Comparison of ENCODE assay signal across 15 cellular contexts in the genomic region with DNA sequence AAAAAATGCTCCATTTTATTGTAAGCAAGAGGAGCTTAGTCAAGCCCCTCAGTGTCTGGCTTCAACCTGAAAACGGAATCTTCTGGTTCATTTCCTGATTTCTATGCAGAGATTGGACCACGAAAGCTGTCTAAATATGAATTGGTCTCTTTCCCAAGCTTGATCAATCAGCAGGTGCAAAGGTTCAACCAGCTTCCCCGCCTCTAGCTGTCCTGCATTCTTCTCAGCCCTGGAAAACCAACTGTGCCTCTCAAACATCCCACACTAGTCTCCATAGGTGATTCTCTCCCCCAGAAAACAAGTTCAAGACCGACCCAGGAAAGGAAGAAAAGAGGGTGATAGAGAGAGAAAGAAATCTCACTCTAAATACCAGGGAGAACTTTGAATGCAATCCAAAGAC. TPM values are rescaled to one million over a fixed set of nuclear protein-coding genes. Genes with fewer than 3 reads are reported as not detected.
DNase-seq lines count a peak whose midpoint lies in the region; ATAC-seq and TF ChIP-seq lines count a peak whose summit lies in the region.
"Had no signal": no experiment of that assay in that cellular context is flagged by ENCODE, and none has a peak within 500 bp of the region (broad histone marks: within the 10 kb centered on the region; RNA-seq: fewer than 3 reads in every experiment).

No MANE protein-coding gene starts in this region.

- peak overlapping the region; percentile 68 for H3K27ac ChIP-seq in CD4-positive, alpha-beta T cell (ENCODE audit: low read depth, low read length)
- H3K27ac ChIP-seq: brain microvascular endothelial cell, psoas muscle had no signal

- peaks cover 4% of the 10 kb centered on the region for H3K9me3 Mint-ChIP-seq in CD4-positive, alpha-beta T cell
- peaks cover 8% of the 10 kb centered on the region for H3K9me3 Mint-ChIP-seq in activated T-helper 2 cell treated with anti-CD3 and anti-CD28 coated beads, Interferon-gamma antibody, Interleukin-2, Interleukin-4, amounts not matched to agents 10 μg/mL and 5 μg/mL and 100 μg/mL, durations not matched to agents 14 hours and 24 hours and 36 hours
- no peaks in the 10 kb centered on the region for H3K9me3 Mint-ChIP-seq in natural killer cell

- no peaks in the 10 kb centered on the region for H3K9me3 ChIP-seq in CD4-positive, alpha-beta T cell (ENCODE audit: control insufficient read depth, low read length)
- H3K9me3 ChIP-seq: psoas muscle had no signal

- POLR2A ChIA-PET in CD4-positive, alpha-beta T cell (lab: Charles Lee) = interaction anchor here (0.7 to 3.3 kb wide), 11 partner anchors 10 to 64 kb away, joined by 3 to 12 read pairs (median 4); a partner anchor contains a TSS

- no peak for DNase-seq in CD4-positive, alpha-beta T cell
- peak; percentile 25 for DNase-seq in HuH-7 (ENCODE audit: low spot score)
- no peak for DNase-seq in activated T-helper 2 cell treated with anti-CD3 and anti-CD28 coated beads, Interferon-gamma antibody, Interleukin-2, Interleukin-4, amounts not matched to agents 10 μg/mL and 5 μg/mL and 100 μg/mL, durations not matched to agents 14 hours and 24 hours and 36 hours (ENCODE audit: low spot score)
- DNase-seq in natural killer cell = no peak
- DNase-seq in NCI-H1694 treated with DMSO at 0.1 percent for 48 hours (lab: John Stamatoyannopoulos, UW) = no peak
- no peak for DNase-seq in amygdala (lab: John Stamatoyannopoulos, UW)
- DNase-seq in NCI-H2196 treated with DMSO at 0.1 percent for 48 hours (lab: John Stamatoyannopoulos, UW; ENCODE audit: unreplicated experiment) = no peak
- DNase-seq: brain microvascular endothelial cell, Kasumi-1, kidney, NCI-H524 treated with DMSO at 0.1 percent for 48 hours, psoas muscle, RPMI8226 had no signal

- intact Hi-C loops in CD4-positive, alpha-beta T cell (cut with DNase I, micrococcal nuclease) = loop anchor here in 1 of 2 experiments (2.0 kb wide), 1 partner anchor 46 kb away; no protein-coding TSS in a partner anchor
- intact Hi-C loops in activated T-helper 2 cell treated with anti-CD3 and anti-CD28 coated beads, Interferon-gamma antibody, Interleukin-2, Interleukin-4, amounts not matched to agents 10 μg/mL and 5 μg/mL and 100 μg/mL, durations not matched to agents 14 hours and 24 hours and 36 hours (cut with micrococcal nuclease) = loop anchor here (1.0 kb wide), 1 partner anchor 8 kb away; no protein-coding TSS in a partner anchor
- intact Hi-C loops in natural killer cell (cut with micrococcal nuclease) = no loop called here

- ATAC-seq in CD4-positive, alpha-beta T cell (ENCODE audit: poor library complexity) = no peak
- ATAC-seq in natural killer cell = no peak
- no peak for ATAC-seq in GM18868 (IDR thresholded peaks at IDR 0.05; ENCODE audit: unreplicated experiment)
- ATAC-seq: HCT116, psoas muscle had no signal

- peaks cover 76% of the 10 kb centered on the region for H3K4me1 Mint-ChIP-seq in CD4-positive, alpha-beta T cell (ENCODE audit: low read depth)
- peaks cover 55% of the 10 kb centered on the region for H3K4me1 Mint-ChIP-seq in activated T-helper 2 cell treated with anti-CD3 and anti-CD28 coated beads, Interferon-gamma antibody, Interleukin-2, Interleukin-4, amounts not matched to agents 10 μg/mL and 5 μg/mL and 100 μg/mL, durations not matched to agents 14 hours and 24 hours and 36 hours (ENCODE audit: low read depth)
- H3K4me1 Mint-ChIP-seq in natural killer cell = peaks cover 63 to 71% of the 10 kb centered on the region in 2 donors

- no peaks in the 10 kb centered on the region for H3K27me3 ChIP-seq in CD4-positive, alpha-beta T cell (ENCODE audit: control insufficient read depth, insufficient read depth, low read length)
- H3K27me3 ChIP-seq: brain microvascular endothelial cell had no signal

- no peaks in the 10 kb centered on the region for H3K27me3 Mint-ChIP-seq in CD4-positive, alpha-beta T cell
- H3K27me3 Mint-ChIP-seq in activated T-helper 2 cell treated with anti-CD3 and anti-CD28 coated beads, Interferon-gamma antibody, Interleukin-2, Interleukin-4, amounts not matched to agents 10 μg/mL and 5 μg/mL and 100 μg/mL, durations not matched to agents 14 hours and 24 hours and 36 hours (ENCODE audit: low read depth) = no peaks in the 10 kb centered on the region
- H3K27me3 Mint-ChIP-seq in natural killer cell (ENCODE audit: low read depth in 2 of 2) = no peaks in the 10 kb centered on the region

- no peak for TF ChIP-seq CTCF in CD4-positive, alpha-beta T cell (IDR thresholded peaks at IDR 0.05)
- TF ChIP-seq CTCF in natural killer cell (IDR thresholded peaks at IDR 0.05) = no peak

- CTCF ChIA-PET in CD4-positive, alpha-beta T cell (lab: Charles Lee) = interaction anchor here (1.0 to 2.5 kb wide), 3 partner anchors 8 to 23 kb away, joined by 3 to 8 read pairs (median 3); no protein-coding TSS in a partner anchor

- H3K27ac Mint-ChIP-seq in CD4-positive, alpha-beta T cell = peak overlapping the region; percentile 93
- peak overlapping the region; percentile 95 for H3K27ac Mint-ChIP-seq in activated T-helper 2 cell treated with anti-CD3 and anti-CD28 coated beads, Interferon-gamma antibody, Interleukin-2, Interleukin-4, amounts not matched to agents 10 μg/mL and 5 μg/mL and 100 μg/mL, durations not matched to agents 14 hours and 24 hours and 36 hours
- H3K27ac Mint-ChIP-seq in natural killer cell = peak overlapping the region; percentile 84 to 87

- H3K4me3 Mint-ChIP-seq in CD4-positive, alpha-beta T cell = peak overlapping the region; percentile 9
- no peak overlapping the region for H3K4me3 Mint-ChIP-seq in activated T-helper 2 cell treated with anti-CD3 and anti-CD28 coated beads, Interferon-gamma antibody, Interleukin-2, Interleukin-4, amounts not matched to agents 10 μg/mL and 5 μg/mL and 100 μg/mL, durations not matched to agents 14 hours and 24 hours and 36 hours (ENCODE audit: low read depth)
- H3K4me3 Mint-ChIP-seq in natural killer cell = peak overlapping the region; percentile 57

- H3K36me3 Mint-ChIP-seq in CD4-positive, alpha-beta T cell (ENCODE audit: low read depth) = peaks cover 56% of the 10 kb centered on the region
- H3K36me3 Mint-ChIP-seq in activated T-helper 2 cell treated with anti-CD3 and anti-CD28 coated beads, Interferon-gamma antibody, Interleukin-2, Interleukin-4, amounts not matched to agents 10 μg/mL and 5 μg/mL and 100 μg/mL, durations not matched to agents 14 hours and 24 hours and 36 hours (ENCODE audit: low read depth) = peaks cover 72% of the 10 kb centered on the region
- no peaks in the 10 kb centered on the region for H3K36me3 Mint-ChIP-seq in natural killer cell

RNA-seq across cellular contexts. Expression of a gene that starts 34.4 kb away (rescaled TPM):
- total RNA-seq in CD4-positive, alpha-beta T cell = 100 to 1,000 TPM; 166 to 181 TPM
- total RNA-seq in activated T-helper 2 cell treated with anti-CD3 and anti-CD28 coated beads, Interferon-gamma antibody, Interleukin-2, Interleukin-4, amounts not matched to agents 10 μg/mL and 5 μg/mL and 100 μg/mL, durations not matched to agents 14 hours and 24 hours and 36 hours = 358 and 359 TPM in 2 replicates
- 100 to 1,000 TPM; 177 to 209 (median 203) TPM for total RNA-seq in natural killer cell

RNA-seq across cellular contexts. Expression of a gene that starts 45.1 kb away (rescaled TPM):
- 10 to 100 TPM; 18.9 to 19.2 TPM for total RNA-seq in CD4-positive, alpha-beta T cell
- 22.3 and 23.7 TPM in 2 replicates for total RNA-seq in activated T-helper 2 cell treated with anti-CD3 and anti-CD28 coated beads, Interferon-gamma antibody, Interleukin-2, Interleukin-4, amounts not matched to agents 10 μg/mL and 5 μg/mL and 100 μg/mL, durations not matched to agents 14 hours and 24 hours and 36 hours
- 10 to 100 TPM; 32.9 to 49.5 (median 41.8) TPM for total RNA-seq in natural killer cell
